In the genomic region with DNA sequence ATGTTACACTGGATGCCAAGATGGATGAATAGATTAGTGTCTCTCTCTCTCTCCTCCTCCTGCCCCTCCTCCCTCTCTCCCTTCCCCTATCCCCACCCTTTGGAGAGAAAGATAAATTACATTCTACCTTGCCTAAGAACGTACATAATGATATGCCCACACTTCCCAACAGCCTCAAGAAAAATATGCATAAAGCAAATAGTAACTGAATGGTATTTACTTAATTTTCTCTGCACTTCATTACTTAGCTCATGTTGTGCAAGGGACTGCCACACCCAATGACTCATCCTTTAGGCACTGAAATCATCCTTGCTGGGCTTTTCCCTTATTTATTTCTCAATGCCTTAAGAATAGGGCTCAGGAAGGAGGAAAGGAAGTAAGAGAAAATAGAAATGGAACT, we compare ENCODE assay signal across 9 cellular contexts.
DNase-seq lines count a peak whose midpoint lies in the region; ATAC-seq and TF ChIP-seq lines count a peak whose summit lies in the region.
"Had no signal": no experiment of that assay in that cellular context is flagged by ENCODE, and none has a peak within 500 bp of the region (broad histone marks: within the 10 kb centered on the region; RNA-seq: fewer than 3 reads in every experiment).

No MANE protein-coding gene starts in this region.

- TF ChIP-seq EP300 in gastroesophageal sphincter (IDR thresholded peaks at IDR 0.05) = no peak

- H3K9me3 ChIP-seq in gastroesophageal sphincter = no peaks in the 10 kb centered on the region

- WGBS in gastroesophageal sphincter (ENCODE audit: low coverage in 1 of 2), 2 donors = 7 to 29% methylated on average over 1 of the region's 1 CpG

- no peak for TF ChIP-seq POLR2A in gastroesophageal sphincter (IDR thresholded peaks at IDR 0.05)

- H3K4me3 ChIP-seq in gastroesophageal sphincter = no peak overlapping the region
- no peak overlapping the region for H3K4me3 ChIP-seq in skin epidermis

- ATAC-seq in gastroesophageal sphincter (peak; percentile 75), HG03442 (IDR thresholded peaks at IDR 0.05; ENCODE audit: unreplicated experiment) (no peak), GM21367 (IDR thresholded peaks at IDR 0.05; ENCODE audit: unreplicated experiment) (no peak)

- H3K27ac ChIP-seq in gastroesophageal sphincter (peak overlapping the region; percentile 47 to 75 (median 66)), skin epidermis (peak overlapping the region in 20 of 21 experiments; percentile 40 to 90 (median 80))

- H3K4me1 ChIP-seq in gastroesophageal sphincter = peaks cover 0 to 11% (median 10%) of the 10 kb centered on the region in 3 donors

- no peaks in the 10 kb centered on the region for H3K36me3 ChIP-seq in gastroesophageal sphincter

- no peak for TF ChIP-seq CTCF in gastroesophageal sphincter (IDR thresholded peaks at IDR 0.05)

- H3K27me3 ChIP-seq in gastroesophageal sphincter = no peaks in the 10 kb centered on the region

- DNase-seq in H4 (ENCODE audit: low spot score) (peak; percentile 89), SIG-M5 (lab: John Stamatoyannopoulos, UW) (peak; percentile 71), NCI-H2196 (lab: John Stamatoyannopoulos, UW; ENCODE audit: unreplicated experiment) (no peak), activated T-cell treated with anti-CD3 and anti-CD28 coated beads for 4 hours (no peak)
- DNase-seq: H7 had no signal

Comparison
In these comparisons a context has a peak if more than half of its experiments do, and no peak if none do; other contexts are left out.
1. DNase-seq: peak in H4 (single experiment) and SIG-M5 (single experiment); none in NCI-H2196 (single experiment) and activated T-cell treated with anti-CD3 and anti-CD28 coated beads for 4 hours (single experiment).